13 cellular contexts compared by ENCODE assay signal in genomic region chr18:59954746-59955145, GRCh38. TPM values are rescaled to one million over a fixed set of nuclear protein-coding genes. Genes with fewer than 3 reads are reported as not detected.
DNase-seq lines count a peak whose midpoint lies in the region; ATAC-seq, FAIRE-seq and TF ChIP-seq lines count a peak whose summit lies in the region.
"Had no signal": no experiment of that assay in that cellular context is flagged by ENCODE, and none has a peak within 500 bp of the region (broad histone marks: within the 10 kb centered on the region; RNA-seq: fewer than 3 reads in every experiment).

No MANE protein-coding gene starts in this region.

- H3K27ac ChIP-seq in OCI-LY7 (ENCODE audit: low read depth, low read length, poor library complexity, severe bottlenecking) (no peak overlapping the region), vagina (no peak overlapping the region)
- H3K27ac ChIP-seq: hepatocyte, lower lobe of right lung had no signal

- TF ChIP-seq CTCF in OCI-LY7 (conservative IDR thresholded peaks at IDR 0.05; ENCODE audit: low read length) (no peak), epithelial cell of esophagus (IDR thresholded peaks at IDR 0.05; ENCODE audit: insufficient read depth, low read depth, low read length, missing control alignments) (no peak), vagina (IDR thresholded peaks at IDR 0.05) (no peak)

- DNase-seq in ELR (ENCODE audit: low read depth) = peak; percentile 91
- no peak for DNase-seq in OCI-LY7 (ENCODE audit: low spot score)
- DNase-seq in epithelial cell of esophagus (ENCODE audit: low read depth) = peak; percentile 20
- peak; percentile 40 for DNase-seq in urothelium cell line (ENCODE audit: low spot score)
- no peak for DNase-seq in UCSD-AML1 (lab: John Stamatoyannopoulos, UW; ENCODE audit: unreplicated experiment)
- no peak for DNase-seq in vagina (ENCODE audit: extremely low spot score in 2 of 2)
- DNase-seq: activated CD4-positive, alpha-beta T cell treated with anti-CD3 and anti-CD28 coated beads, Interleukin-2, amount 10 ng/mL, durations not matched to agents 24 days and 14 days; activated T-cell treated with anti-CD3 and anti-CD28 coated beads, Interleukin-2, amount 50 U/mL, for 72 hours; Kasumi-1; lower lobe of right lung; nephron progenitor cell had no signal

- intact Hi-C loops in OCI-LY7 (cut with micrococcal nuclease; ENCODE audit: unreplicated experiment) = loop anchor here (5.0 kb wide), 2 partner anchors 52 to 107 kb away; no protein-coding TSS in a partner anchor
- intact Hi-C loops in vagina (cut with DNase I) = no loop called here

- no peaks in the 10 kb centered on the region for H3K9me2 ChIP-seq in OCI-LY7 (ENCODE audit: insufficient read depth, low read length)

- no peaks in the 10 kb centered on the region for H3K79me2 ChIP-seq in OCI-LY7 (ENCODE audit: insufficient read depth, low read depth, low read length)
- H3K79me2 ChIP-seq: hepatocyte had no signal

- H3K27me3 ChIP-seq in vagina = no peaks in the 10 kb centered on the region
- H3K27me3 ChIP-seq: hepatocyte had no signal

- peaks cover 41% of the 10 kb centered on the region for H3K4me1 ChIP-seq in OCI-LY7 (ENCODE audit: insufficient read depth, low read length, poor library complexity, severe bottlenecking)
- no peaks in the 10 kb centered on the region for H3K4me1 ChIP-seq in vagina
- H3K4me1 ChIP-seq: lower lobe of right lung had no signal

- H3K9me3 ChIP-seq in OCI-LY7 (ENCODE audit: low read length) (no peaks in the 10 kb centered on the region), vagina (no peaks in the 10 kb centered on the region)
- H3K9me3 ChIP-seq: lower lobe of right lung had no signal

- CTCF ChIA-PET in OCI-LY7 (lab: Charles Lee; ENCODE audit: unreplicated experiment) = no interaction called here

- no peak overlapping the region for H2AFZ ChIP-seq in OCI-LY7 (ENCODE audit: low read length)
- H2AFZ ChIP-seq: hepatocyte had no signal

- ATAC-seq in HG03457 (IDR thresholded peaks at IDR 0.05; ENCODE audit: unreplicated experiment) = no peak
- ATAC-seq: activated T-cell treated with anti-CD3 and anti-CD28 coated beads, Interleukin-2, amount 50 U/mL, for 72 hours; lower lobe of right lung had no signal

- POLR2A ChIA-PET in OCI-LY7 (lab: Charles Lee) = interaction anchor here (2.2 kb wide), 1 partner anchor 55 kb away, joined by 8 read pairs; the partner anchor contains the start of gene PMAIP1

- H3K36me3 ChIP-seq in OCI-LY7 (ENCODE audit: insufficient read depth, low read length) (no peaks in the 10 kb centered on the region), vagina (no peaks in the 10 kb centered on the region)
- H3K36me3 ChIP-seq: lower lobe of right lung had no signal

- peak overlapping the region; percentile 26; the same call in 1 of the 2 replicates for H3K4me2 ChIP-seq in OCI-LY7 (ENCODE audit: low read length)
- H3K4me2 ChIP-seq: hepatocyte had no signal

- no TSS peak for BruUV-seq in OCI-LY7 (replicated peaks; lab: Mats Ljungman, UMichigan)

- no peak for TF ChIP-seq POLR2A in vagina (IDR thresholded peaks at IDR 0.05)

- no peak for FAIRE-seq in urothelium cell line (lab: Jason Lieb, UNC)

- no peak overlapping the region for H3K4me3 ChIP-seq in OCI-LY7 (ENCODE audit: low read depth, low read length, poor library complexity, severe bottlenecking)
- no peak overlapping the region for H3K4me3 ChIP-seq in epithelial cell of esophagus (ENCODE audit: low read length)
- no peak overlapping the region for H3K4me3 ChIP-seq in vagina
- H3K4me3 ChIP-seq: hepatocyte, lower lobe of right lung had no signal

- H4K20me1 ChIP-seq in OCI-LY7 (ENCODE audit: insufficient read depth, low read length) = no peaks in the 10 kb centered on the region

RNA-seq across cellular contexts. Expression of gene PMAIP1, which starts 55.0 kb away (rescaled TPM):
- total RNA-seq in OCI-LY7 (2014; rRNA removed; shearing (Covaris generic)) = 22.9 and 25.4 TPM in 2 replicates
- total RNA-seq in OCI-LY7 (2022) (21.1 and 23.3 TPM in 2 replicates), vagina (7.4 TPM)

Comparison
In these comparisons a context has a peak if more than half of its experiments do, and no peak if none do; other contexts are left out.
1. DNase-seq: peak in ELR (single experiment), epithelial cell of esophagus (single experiment) and urothelium cell line (single experiment); none in OCI-LY7 (single experiment), UCSD-AML1 (single experiment) and vagina (0 of 2).